In the genomic region with DNA sequence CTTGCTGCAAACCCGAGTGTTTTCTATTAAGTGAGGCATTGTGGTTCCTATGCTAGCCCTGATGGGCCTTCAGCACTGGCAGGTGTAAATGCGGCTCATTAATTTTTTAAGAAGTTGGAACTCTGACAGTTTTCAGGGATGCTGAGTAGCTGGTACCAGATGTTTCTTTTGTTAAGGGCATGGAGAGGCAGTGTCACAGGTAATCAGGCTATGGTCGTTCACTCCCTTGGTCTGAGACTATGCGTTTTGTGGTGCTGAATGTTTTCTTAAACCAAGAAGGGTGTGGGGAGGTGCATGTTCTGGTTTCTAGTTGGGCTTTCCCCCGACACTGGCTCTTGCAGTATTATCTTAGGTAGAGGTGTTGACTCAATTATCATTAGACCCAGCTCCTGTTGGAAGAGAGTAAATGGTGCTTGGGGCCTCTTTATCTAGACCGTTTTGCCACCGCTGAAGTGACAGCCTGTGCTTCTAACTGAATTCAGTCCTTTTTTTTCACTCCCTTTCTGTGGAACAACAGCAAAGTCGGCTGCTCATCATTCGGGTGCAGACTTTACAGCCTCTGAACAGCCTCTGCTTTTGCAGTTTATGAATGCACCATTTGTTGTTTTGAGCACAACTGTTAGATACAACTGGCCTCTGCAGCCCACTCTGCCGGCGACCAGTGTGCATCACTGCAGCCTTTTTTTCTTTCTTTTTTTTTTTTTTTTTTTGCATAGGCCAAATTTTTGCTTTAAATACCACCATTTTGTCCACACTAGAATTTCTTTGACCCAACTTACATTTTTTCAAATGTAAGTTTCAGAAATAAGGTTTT, we compare ENCODE assay signal across 7 cellular contexts. TPM values are rescaled to one million over a fixed set of nuclear protein-coding genes. Genes with fewer than 3 reads are reported as not detected.
A peak's percentile ranks its signal among the peaks of the same experiment; 100 is the strongest.
DNase-seq lines count a peak whose midpoint lies in the region; ATAC-seq, FAIRE-seq and TF ChIP-seq lines count a peak whose summit lies in the region.

No MANE protein-coding gene starts in this region.

- no peak for FAIRE-seq in kidney (lab: Jason Lieb, UNC)

- 0 out of 2 replicates have a peak, but pooled peaks have one; percentile 16 for TF ChIP-seq CTCF in HEK293 (tag by site-specific recombination; IDR thresholded peaks at IDR 0.05)
- TF ChIP-seq CTCF in progenitor cell of endocrine pancreas (IDR thresholded peaks at IDR 0.05; ENCODE audit: unreplicated experiment) = peak; percentile 47
- no peak for TF ChIP-seq CTCF in kidney (IDR thresholded peaks at IDR 0.05; ENCODE audit: borderline replicate concordance, extremely low read depth, insufficient read depth)

- H3K27me3 ChIP-seq in endocrine pancreas (ENCODE audit: control insufficient read depth, insufficient read depth, low read length) = no peaks in the 10 kb centered on the region

- ATAC-seq in GM19023 (IDR thresholded peaks at IDR 0.05; ENCODE audit: unreplicated experiment) = no peak
- no peak for ATAC-seq in HG02623 (IDR thresholded peaks at IDR 0.05; ENCODE audit: unreplicated experiment)

- intact Hi-C loops in kidney (cut with DNase I) = no loop called here

- peaks cover 15% of the 10 kb centered on the region for H3K4me1 ChIP-seq in HEK293 (ENCODE audit: control insufficient read depth, insufficient read depth, low read length)
- peaks cover 38% of the 10 kb centered on the region for H3K4me1 ChIP-seq in endocrine pancreas (ENCODE audit: control insufficient read depth, insufficient read depth, low read length)
- peaks cover 38 to 62% of the 10 kb centered on the region in 2 donors for H3K4me1 ChIP-seq in kidney (ENCODE audit: control insufficient read depth in 1 of 2, insufficient read depth in 1 of 2, low read depth in 1 of 2, low read length in 2 of 2)

- DNase-seq in NCI-H2196 (lab: John Stamatoyannopoulos, UW; ENCODE audit: unreplicated experiment) (peak; percentile 74), progenitor cell of endocrine pancreas (ENCODE audit: low spot score, unreplicated experiment) (no peak), kidney (no peak)

- H3K36me3 ChIP-seq in HEK293 (ENCODE audit: control insufficient read depth in 2 of 2, insufficient read depth in 1 of 2, low read length in 2 of 2) (no peaks in the 10 kb centered on the region), endocrine pancreas (ENCODE audit: control insufficient read depth, insufficient read depth, low read length) (no peaks in the 10 kb centered on the region), kidney (ENCODE audit: control insufficient read depth in 1 of 2, insufficient read depth in 2 of 2, low read length in 2 of 2) (no peaks in the 10 kb centered on the region)

- H3K4me1 Mint-ChIP-seq in progenitor cell of endocrine pancreas (ENCODE audit: low read depth) = peaks cover 75% of the 10 kb centered on the region

- H3K27ac Mint-ChIP-seq in progenitor cell of endocrine pancreas = peak overlapping the region; percentile 95

- no peaks in the 10 kb centered on the region for H3K9me3 Mint-ChIP-seq in progenitor cell of endocrine pancreas (ENCODE audit: low read depth)

- no peaks in the 10 kb centered on the region for H3K27me3 Mint-ChIP-seq in progenitor cell of endocrine pancreas

- H3K9me3 ChIP-seq in HEK293 (ENCODE audit: control insufficient read depth, insufficient read depth, low read depth, low read length) (no peaks in the 10 kb centered on the region), endocrine pancreas (ENCODE audit: control insufficient read depth, low read length) (no peaks in the 10 kb centered on the region), kidney (ENCODE audit: control insufficient read depth in 1 of 2, low read length in 2 of 2) (no peaks in the 10 kb centered on the region)

- POLR2A ChIA-PET in HEK293 (lab: Yijun Ruan, JAX) = interaction anchor here (0.6 to 0.8 kb wide), 2 partner anchors 11 to 1924 kb away, joined by 3 read pairs; no protein-coding TSS in a partner anchor

- H3K9ac ChIP-seq in endocrine pancreas (ENCODE audit: control insufficient read depth, insufficient read depth, low read length) (no peak overlapping the region), kidney (ENCODE audit: low read length in 2 of 2) (no peak overlapping the region)

- no peaks in the 10 kb centered on the region for H3K36me3 Mint-ChIP-seq in progenitor cell of endocrine pancreas (ENCODE audit: insufficient read depth)

- peak overlapping the region; percentile 50 for H3K4me3 Mint-ChIP-seq in progenitor cell of endocrine pancreas (ENCODE audit: low read depth)

- CTCF ChIA-PET in HEK293 (lab: Yijun Ruan, JAX) = interaction anchor here (0.6 to 1.1 kb wide), 3 partner anchors 96 to 174 kb away, joined by 3 to 4 read pairs (median 4); no protein-coding TSS in a partner anchor

- H3K27ac ChIP-seq in HEK293 (ENCODE audit: extremely low read depth, low read depth, low read length) (no peak overlapping the region), kidney (ENCODE audit: low read depth in 2 of 2, low read length in 2 of 2) (no peak overlapping the region)

- H3K4me3 ChIP-seq in HEK293 (ENCODE audit: low read depth, low read length) (no peak overlapping the region), endocrine pancreas (ENCODE audit: control insufficient read depth, insufficient read depth, low read length) (peak overlapping the region; percentile 37), kidney (ENCODE audit: low read length in 2 of 2) (no peak overlapping the region)

TF ChIP-seq in HEK293, 187 proteins besides CTCF, POLR2A, EP300 and RAD21:
- TF ChIP-seq ZNF341 (tag by site-specific recombination; IDR thresholded peaks at IDR 0.05; ENCODE audit: low read depth) (peak; percentile 24; the same call in 1 of the 2 replicates), ZNF362 (tag by site-specific recombination; IDR thresholded peaks at IDR 0.05) (peak; percentile 76), ZNF24 (tag by site-specific recombination; IDR thresholded peaks at IDR 0.05) (no peak), WT1 (tag by site-specific recombination; IDR thresholded peaks at IDR 0.05) (peak; percentile 35; the same call in 1 of the 2 replicates), ZNF544 (tag by site-specific recombination; IDR thresholded peaks at IDR 0.05) (no peak), ZNF600 (tag by site-specific recombination; IDR thresholded peaks at IDR 0.05) (peak; percentile 65), ZNF654 (tag by site-specific recombination; IDR thresholded peaks at IDR 0.05; ENCODE audit: low read depth) (peak; percentile 14; the same call in 1 of the 2 replicates), OSR2 (tag by site-specific recombination; IDR thresholded peaks at IDR 0.05) (peak; percentile 61)
- TF ChIP-seq, protein P1, sequence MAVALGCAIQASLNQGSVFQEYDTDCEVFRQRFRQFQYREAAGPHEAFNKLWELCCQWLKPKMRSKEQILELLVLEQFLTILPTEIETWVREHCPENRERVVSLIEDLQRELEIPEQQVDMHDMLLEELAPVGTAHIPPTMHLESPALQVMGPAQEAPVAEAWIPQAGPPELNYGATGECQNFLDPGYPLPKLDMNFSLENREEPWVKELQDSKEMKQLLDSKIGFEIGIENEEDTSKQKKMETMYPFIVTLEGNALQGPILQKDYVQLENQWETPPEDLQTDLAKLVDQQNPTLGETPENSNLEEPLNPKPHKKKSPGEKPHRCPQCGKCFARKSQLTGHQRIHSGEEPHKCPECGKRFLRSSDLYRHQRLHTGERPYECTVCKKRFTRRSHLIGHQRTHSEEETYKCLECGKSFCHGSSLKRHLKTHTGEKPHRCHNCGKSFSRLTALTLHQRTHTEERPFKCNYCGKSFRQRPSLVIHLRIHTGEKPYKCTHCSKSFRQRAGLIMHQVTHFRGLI (tag by site-specific recombination; IDR thresholded peaks at IDR 0.05) = peak; percentile 90

RNA-seq across cellular contexts. Expression of gene RREB1, which starts 35.6 kb away (rescaled TPM):
- total RNA-seq in progenitor cell of endocrine pancreas (67.2 and 71.7 TPM in 2 replicates), kidney (56.5 TPM)
- 5.9 TPM for polyA plus RNA-seq in kidney (ENCODE audit: insufficient read depth, low read depth, low replicate concordance)
